Comparison of ENCODE assay signal across 21 cellular contexts in the genomic region with DNA sequence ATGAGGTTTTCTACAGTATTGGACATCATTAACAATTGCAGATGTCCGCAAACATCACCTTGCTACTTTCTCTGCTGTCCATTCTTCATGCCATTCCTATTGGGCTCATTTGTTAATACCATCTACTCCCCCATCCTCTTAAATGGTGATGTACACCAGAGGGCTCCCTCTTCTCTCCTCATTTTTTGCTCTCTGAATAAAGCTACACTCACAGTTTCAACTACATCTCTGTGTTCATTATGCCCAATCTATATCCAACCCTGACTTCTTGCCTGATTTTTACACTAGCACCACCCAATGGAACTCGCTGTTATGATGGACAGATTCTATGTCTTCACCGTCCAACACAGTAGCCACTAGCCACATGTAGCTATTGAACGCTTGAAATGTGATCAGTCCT.
"Had no signal": no experiment of that assay in that cellular context is flagged by ENCODE, and none has a peak within 500 bp of the region (broad histone marks: within the 10 kb centered on the region; RNA-seq: fewer than 3 reads in every experiment).

No MANE protein-coding gene starts in this region.

- DNase-seq: activated B cell treated with CpG ODN at 0.5 μM for 24 hours; activated CD4-positive, alpha-beta T cell treated with anti-CD3 and anti-CD28 coated beads, Interleukin-2, amount 50 U/mL, for 1 hour; activated CD8-positive, alpha-beta memory T cell treated with anti-CD3 and anti-CD28 coated beads for 24 hours; activated naive CD4-positive, alpha-beta T cell; activated naive CD8-positive, alpha-beta T cell treated with anti-CD3 and anti-CD28 coated beads, Interleukin-2, amount 10 ng/mL, durations not matched to agents 7 days and 5 days; activated T-cell treated with anti-CD3 and anti-CD28 coated beads for 4 hours; anterior cingulate cortex; effector memory CD4-positive, alpha-beta T cell; gastrocnemius medialis; heart right ventricle; left colon; nephron progenitor cell; occipital lobe; stimulated activated CD4-positive, alpha-beta T cell treated with anti-CD3 and anti-CD28 coated beads, Interleukin-4, amount 100 ng/mL, for 1 hour; stimulated activated naive B cell treated with anti-CD40 and anti-IgM and Interleukin-4, amounts not matched to agents 10 μg/mL and 1 μg/mL and 100 μg/mL, for 72 hours; thyroid gland had no signal

- ATAC-seq: gastrocnemius medialis; heart right ventricle; left colon; stimulated activated naive B cell treated with anti-CD40 and anti-IgM and Interleukin-4, amounts not matched to agents 10 μg/mL and 1 μg/mL and 100 μg/mL, for 72 hours had no signal

- H3K36me3 ChIP-seq: gastrocnemius medialis, heart right ventricle, right atrium auricular region, thyroid gland had no signal

- H3K4me3 ChIP-seq: gastrocnemius medialis, heart right ventricle, lung, right atrium auricular region, thyroid gland had no signal

- H3K27ac ChIP-seq: gastrocnemius medialis, heart right ventricle, right atrium auricular region, thyroid gland had no signal

- H3K27me3 Mint-ChIP-seq: activated B cell treated with CpG ODN at 0.5 μM for 24 hours; activated naive CD8-positive, alpha-beta T cell treated with anti-CD3 and anti-CD28 coated beads, Interleukin-2, amount 10 ng/mL, durations not matched to agents 7 days and 5 days; dendritic cell treated with granulocyte-macrophage colony-stimulating factor and Interleukin-4, amounts not matched to agents 40 ng/mL and 50 ng/mL, for 4 days; progenitor cell of endocrine pancreas; stimulated activated naive B cell treated with anti-CD40 and anti-IgM and Interleukin-4, amounts not matched to agents 10 μg/mL and 1 μg/mL and 100 μg/mL, for 72 hours had no signal

- H3K9me3 ChIP-seq: gastrocnemius medialis, thyroid gland had no signal

- H3K27ac Mint-ChIP-seq: activated B cell treated with CpG ODN at 0.5 μM for 24 hours; activated naive CD8-positive, alpha-beta T cell treated with anti-CD3 and anti-CD28 coated beads, Interleukin-2, amount 10 ng/mL, durations not matched to agents 7 days and 5 days; dendritic cell treated with granulocyte-macrophage colony-stimulating factor and Interleukin-4, amounts not matched to agents 40 ng/mL and 50 ng/mL, for 4 days; mesothelial cell of epicardium; nephron progenitor cell; progenitor cell of endocrine pancreas; stimulated activated naive B cell treated with anti-CD40 and anti-IgM and Interleukin-4, amounts not matched to agents 10 μg/mL and 1 μg/mL and 100 μg/mL, for 72 hours had no signal

- H3K4me1 ChIP-seq: gastrocnemius medialis, heart right ventricle, right atrium auricular region, thyroid gland had no signal

- H3K36me3 Mint-ChIP-seq: activated naive CD8-positive, alpha-beta T cell treated with anti-CD3 and anti-CD28 coated beads, Interleukin-2, amount 10 ng/mL, durations not matched to agents 7 days and 5 days; mesothelial cell of epicardium; stimulated activated naive B cell treated with anti-CD40 and anti-IgM and Interleukin-4, amounts not matched to agents 10 μg/mL and 1 μg/mL and 100 μg/mL, for 72 hours had no signal

- H3K9me3 Mint-ChIP-seq: activated naive CD8-positive, alpha-beta T cell treated with anti-CD3 and anti-CD28 coated beads, Interleukin-2, amount 10 ng/mL, durations not matched to agents 7 days and 5 days; nephron progenitor cell had no signal

- H3K4me3 Mint-ChIP-seq: activated B cell treated with CpG ODN at 0.5 μM for 24 hours; activated naive CD8-positive, alpha-beta T cell treated with anti-CD3 and anti-CD28 coated beads, Interleukin-2, amount 10 ng/mL, durations not matched to agents 7 days and 5 days; dendritic cell treated with granulocyte-macrophage colony-stimulating factor and Interleukin-4, amounts not matched to agents 40 ng/mL and 50 ng/mL, for 4 days; mesothelial cell of epicardium; nephron progenitor cell; stimulated activated naive B cell treated with anti-CD40 and anti-IgM and Interleukin-4, amounts not matched to agents 10 μg/mL and 1 μg/mL and 100 μg/mL, for 72 hours had no signal

- H3K27me3 ChIP-seq: gastrocnemius medialis, right atrium auricular region, thyroid gland had no signal

- H3K4me1 Mint-ChIP-seq: activated B cell treated with CpG ODN at 0.5 μM for 24 hours; activated naive CD8-positive, alpha-beta T cell treated with anti-CD3 and anti-CD28 coated beads, Interleukin-2, amount 10 ng/mL, durations not matched to agents 7 days and 5 days; stimulated activated naive B cell treated with anti-CD40 and anti-IgM and Interleukin-4, amounts not matched to agents 10 μg/mL and 1 μg/mL and 100 μg/mL, for 72 hours had no signal
